ENCODE assay signal across 28 cellular contexts in the genomic region with DNA sequence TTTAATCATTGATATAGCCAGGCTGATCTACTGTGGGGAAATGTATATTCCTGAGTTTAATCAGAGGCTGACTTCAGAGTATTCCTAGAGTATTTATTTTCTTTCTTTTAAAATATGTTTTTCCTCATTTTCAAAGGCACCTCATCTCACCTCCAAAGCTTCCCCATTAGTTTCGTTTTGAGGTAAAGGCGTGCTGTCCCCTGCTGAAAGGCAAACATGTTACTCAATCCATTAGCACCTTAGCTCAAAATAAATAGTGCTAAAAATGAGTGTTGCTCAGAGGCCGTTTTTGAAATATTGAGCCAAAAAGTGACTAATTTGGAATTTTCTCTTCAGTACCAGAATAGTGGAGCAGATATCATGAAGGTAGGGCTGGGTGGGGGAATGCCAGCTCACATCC.
"Had no signal": no experiment of that assay in that cellular context is flagged by ENCODE, and none has a peak within 500 bp of the region (broad histone marks: within the 10 kb centered on the region; RNA-seq: fewer than 3 reads in every experiment).

No MANE protein-coding gene starts in this region.

- H3K9ac ChIP-seq: KMS-11 had no signal

- H3K27me3 Mint-ChIP-seq: activated CD8-positive, alpha-beta memory T cell treated with anti-CD3 and anti-CD28 coated beads, Interleukin-2, amount 10 ng/mL, durations not matched to agents 7 days and 5 days; central memory CD8-positive, alpha-beta T cell; T-helper 17 cell had no signal

- DNase-seq: activated CD4-positive, alpha-beta T cell treated with anti-CD3 and anti-CD28 coated beads for 48 hours; activated CD4-positive, alpha-beta T cell treated with anti-CD3 and anti-CD28 coated beads, Interleukin-2, amount 50 U/mL, for 4 hours; activated CD4-positive, CD25-positive, alpha-beta regulatory T cell treated with anti-CD3 and anti-CD28 coated beads, Interleukin-2, amount 50 U/mL, for 72 hours; activated CD8-positive, alpha-beta memory T cell treated with anti-CD3 and anti-CD28 coated beads, Interleukin-2, amount 10 ng/mL, durations not matched to agents 7 days and 5 days; activated CD8-positive, alpha-beta T cell treated with anti-CD3 and anti-CD28 coated beads, Interleukin-2, amount 10 ng/mL, durations not matched to agents 7 days and 5 days; activated effector memory CD4-positive, alpha-beta T cell treated with anti-CD3 and anti-CD28 coated beads, Interleukin-2, amount 50 U/mL, for 16 hours; activated naive CD4-positive, alpha-beta T cell treated with Interleukin-2 at 50 U/mL for 16 hours; activated naive CD8-positive, alpha-beta T cell treated with anti-CD3 and anti-CD28 coated beads, Interleukin-2, amount 50 U/mL, for 24 hours; activated T-cell treated with anti-CD3 and anti-CD28 coated beads, Interleukin-2, amount 50 U/mL, for 4 hours; amniotic stem cell; body of pancreas; MG63; MV-4-11; NCI-H1694 treated with DMSO at 0.1 percent for 48 hours; NCI-H2081 treated with DMSO at 0.1 percent for 48 hours; NCI-H2227 treated with DMSO at 0.1 percent for 48 hours; NCI-H446 treated with DMSO at 0.1 percent for 48 hours; NCI-H526 treated with DMSO at 0.1 percent for 48 hours; NCI-H82; PC-3; SHP77; T-helper 17 cell; T-helper 9 cell had no signal

- H3K27ac ChIP-seq: ascending aorta, body of pancreas, KMS-11 had no signal

- H3K9me3 ChIP-seq: ascending aorta, body of pancreas, MG63 had no signal

- H3K4me1 Mint-ChIP-seq: activated CD8-positive, alpha-beta memory T cell treated with anti-CD3 and anti-CD28 coated beads, Interleukin-2, amount 10 ng/mL, durations not matched to agents 7 days and 5 days; activated naive CD8-positive, alpha-beta T cell treated with anti-CD3 and anti-CD28 coated beads, Interleukin-2, amount 50 U/mL, for 24 hours; central memory CD8-positive, alpha-beta T cell; T-helper 17 cell; WTC11 had no signal

- H3K9me3 Mint-ChIP-seq: activated naive CD8-positive, alpha-beta T cell treated with anti-CD3 and anti-CD28 coated beads, Interleukin-2, amount 50 U/mL, for 24 hours had no signal

- H3K4me1 ChIP-seq: ascending aorta had no signal

- H3K4me3 ChIP-seq: ascending aorta, body of pancreas, MG63 had no signal

- H3K36me3 ChIP-seq: ascending aorta, MG63 had no signal

- H3K27me3 ChIP-seq: ascending aorta, body of pancreas, MG63 had no signal

- H3K4me3 Mint-ChIP-seq: activated CD8-positive, alpha-beta memory T cell treated with anti-CD3 and anti-CD28 coated beads, Interleukin-2, amount 10 ng/mL, durations not matched to agents 7 days and 5 days; activated CD8-positive, alpha-beta T cell treated with anti-CD3 and anti-CD28 coated beads, Interleukin-2, amount 10 ng/mL, durations not matched to agents 7 days and 5 days; activated naive CD8-positive, alpha-beta T cell treated with anti-CD3 and anti-CD28 coated beads, Interleukin-2, amount 50 U/mL, for 24 hours; activated T-cell treated with anti-CD3 and anti-CD28 coated beads, Interleukin-2, amount 50 U/mL, for 4 hours; central memory CD8-positive, alpha-beta T cell; T-helper 17 cell; WTC11 had no signal

- H3K36me3 Mint-ChIP-seq: activated CD8-positive, alpha-beta memory T cell treated with anti-CD3 and anti-CD28 coated beads, Interleukin-2, amount 10 ng/mL, durations not matched to agents 7 days and 5 days; activated naive CD4-positive, alpha-beta T cell treated with anti-CD3 and anti-CD28 coated beads, Interleukin-2, amount 50 U/mL, for 72 hours had no signal

- H3K4me2 ChIP-seq: KMS-11 had no signal

- H3K27ac Mint-ChIP-seq: activated CD8-positive, alpha-beta memory T cell treated with anti-CD3 and anti-CD28 coated beads, Interleukin-2, amount 10 ng/mL, durations not matched to agents 7 days and 5 days; activated CD8-positive, alpha-beta T cell treated with anti-CD3 and anti-CD28 coated beads, Interleukin-2, amount 10 ng/mL, durations not matched to agents 7 days and 5 days; activated naive CD4-positive, alpha-beta T cell treated with anti-CD3 and anti-CD28 coated beads, Interleukin-2, amount 50 U/mL, for 72 hours; activated naive CD8-positive, alpha-beta T cell treated with anti-CD3 and anti-CD28 coated beads, Interleukin-2, amount 50 U/mL, for 24 hours; T-helper 17 cell; WTC11 had no signal
